7 cellular contexts compared by ENCODE assay signal in genomic region chr16:89316701-89317100, GRCh38.
DNase-seq lines count a peak whose midpoint lies in the region; ATAC-seq and TF ChIP-seq lines count a peak whose summit lies in the region.

No MANE protein-coding gene starts in this region.

- H3K4me3 ChIP-seq in Panc1 (ENCODE audit: low read depth in 2 of 2, low read length in 2 of 2) (no peak overlapping the region), endodermal cell (ENCODE audit: low read length) (no peak overlapping the region), psoas muscle (no peak overlapping the region)

- no peaks in the 10 kb centered on the region for H3K36me3 ChIP-seq in Panc1 (ENCODE audit: control insufficient read depth, insufficient read depth, low read length)
- H3K36me3 ChIP-seq in endodermal cell (ENCODE audit: control insufficient read depth, insufficient read depth, low read length): peaks cover 25% of the 10 kb centered on the region
- H3K36me3 ChIP-seq in psoas muscle (ENCODE audit: insufficient read depth in 1 of 2, low read depth in 1 of 2): peaks cover 5 to 13% of the 10 kb centered on the region in 2 donors

- DNase-seq in Panc1 (ENCODE audit: low read depth, low spot score): no peak
- no peak for DNase-seq in endodermal cell
- DNase-seq in psoas muscle: no peak
- no peak for DNase-seq in midbrain (lab: John Stamatoyannopoulos, UW)

- TF ChIP-seq POLR2A in GM18505 (IDR thresholded peaks at IDR 0.05; ENCODE audit: borderline replicate concordance, extremely low read depth, insufficient read depth, insufficient read length): peak; percentile 23

- H3K9me3 ChIP-seq in Panc1 (ENCODE audit: control insufficient read depth, insufficient read depth, low read depth, low read length) (no peaks in the 10 kb centered on the region), endodermal cell (ENCODE audit: control insufficient read depth, low read length) (no peaks in the 10 kb centered on the region), psoas muscle (no peaks in the 10 kb centered on the region)

- H3K27me3 ChIP-seq in Panc1 (ENCODE audit: control insufficient read depth, insufficient read depth, low read length) (no peaks in the 10 kb centered on the region), endodermal cell (ENCODE audit: control insufficient read depth, insufficient read depth, low read length, poor library complexity, severe bottlenecking) (no peaks in the 10 kb centered on the region), psoas muscle (ENCODE audit: insufficient read depth in 3 of 3, low read length in 2 of 3) (no peaks in the 10 kb centered on the region)

- H3K27ac Mint-ChIP-seq in endodermal cell: peak overlapping the region; percentile 50

- intact Hi-C loops in Panc1 (cut with micrococcal nuclease; ENCODE audit: unreplicated experiment) (no loop called here), psoas muscle (cut with DNase I) (no loop called here)

- H3K9me3 Mint-ChIP-seq in endodermal cell: no peaks in the 10 kb centered on the region

- in situ Hi-C loops in Panc1 (cut with HindIII; ENCODE audit: low pct_unique_long_range_greater_than_20kb, low sequenced_read_pairs): no loop called here

- H3K9ac ChIP-seq in endodermal cell (ENCODE audit: extremely low read depth, low read length, poor library complexity, severe bottlenecking): no peak overlapping the region

- no TSS peak for BruUV-seq in Panc1 (replicated peaks; lab: Mats Ljungman, UMichigan)

- no peak for TF ChIP-seq CTCF in Panc1 (IDR thresholded peaks at IDR 0.05)
- TF ChIP-seq CTCF in endodermal cell (conservative IDR thresholded peaks at IDR 0.05): peak; percentile 16
- no peak for TF ChIP-seq CTCF in psoas muscle (IDR thresholded peaks at IDR 0.05)

- ATAC-seq in GM18505 (IDR thresholded peaks at IDR 0.05; ENCODE audit: unreplicated experiment) (no peak), Panc1 (0 out of 2 replicates have a peak, but pooled peaks have one; percentile 3), psoas muscle (no peak), HG02763 (IDR thresholded peaks at IDR 0.05; ENCODE audit: unreplicated experiment) (no peak), GM21717 (IDR thresholded peaks at IDR 0.05; ENCODE audit: unreplicated experiment) (no peak)

- H3K4me3 Mint-ChIP-seq in endodermal cell: no peak overlapping the region

- H3K36me3 Mint-ChIP-seq in endodermal cell (ENCODE audit: low read depth): peaks cover 24% of the 10 kb centered on the region

- peaks cover 53% of the 10 kb centered on the region for H3K4me1 Mint-ChIP-seq in endodermal cell

- POLR2A ChIA-PET in Panc1 (lab: Charles Lee): no interaction called here

- H3K27ac ChIP-seq in Panc1 (ENCODE audit: low read length) (peak overlapping the region; percentile 86), endodermal cell (ENCODE audit: low read depth, low read length) (peak overlapping the region; percentile 17), psoas muscle (peak overlapping the region; percentile 71)

- WGBS in endodermal cell (ENCODE audit: insufficient coverage in 1 of 2, insufficient read length in 1 of 2), 2 experiments: 94 to 98% methylated on average over 12 to 14 of the region's 14 CpGs
- WGBS in psoas muscle, 3 donors: 80 to 82% (median 81%) methylated on average over 14 of the region's 14 CpGs

- H3K4me1 ChIP-seq in Panc1 (ENCODE audit: control insufficient read depth, insufficient read depth, low read length) (peaks cover 82% of the 10 kb centered on the region), endodermal cell (ENCODE audit: control insufficient read depth, insufficient read depth, low read length) (peaks cover 13% of the 10 kb centered on the region), psoas muscle (peaks cover 84% of the 10 kb centered on the region)

- no peaks in the 10 kb centered on the region for H3K27me3 Mint-ChIP-seq in endodermal cell (ENCODE audit: insufficient read depth)

- CTCF ChIA-PET in Panc1 (lab: Charles Lee): no interaction called here

Comparison
In these comparisons a context has a peak if more than half of its experiments do, and no peak if none do; other contexts are left out.
1. H3K27ac ChIP-seq: peak in every context shown above with its lines; median percentile 86 in Panc1; 71 in psoas muscle; 17 in endodermal cell.